28 cellular contexts compared by ENCODE assay signal in the genomic region with DNA sequence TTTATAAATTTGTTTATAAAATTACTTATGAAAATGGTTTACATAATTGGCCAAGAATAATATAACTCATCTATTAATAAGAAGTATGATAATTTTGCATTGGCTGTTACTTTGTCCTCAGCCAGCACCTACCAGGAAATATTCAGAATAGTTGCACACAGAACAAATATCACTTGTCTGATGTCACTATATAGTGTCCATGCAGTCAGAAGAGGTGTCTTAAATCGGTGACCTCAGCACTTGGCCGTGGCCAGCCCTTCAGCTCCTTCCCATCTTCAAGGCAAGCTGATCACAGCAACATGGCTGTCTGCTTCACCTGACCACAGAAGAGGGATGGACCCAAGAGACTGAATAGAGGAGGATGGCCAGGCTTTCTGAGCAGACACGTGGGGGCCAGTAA. TPM values are rescaled to one million over a fixed set of nuclear protein-coding genes. Genes with fewer than 3 reads are reported as not detected.
"Had no signal": no experiment of that assay in that cellular context is flagged by ENCODE, and none has a peak within 500 bp of the region (broad histone marks: within the 10 kb centered on the region; RNA-seq: fewer than 3 reads in every experiment).

No MANE protein-coding gene starts in this region.

- H3K9me3 Mint-ChIP-seq: mesothelial cell of epicardium; natural killer cell treated with Interleukin-12 subunit alpha and Interleukin-12 subunit beta and Interleukin-15 and Interleukin-18, amount 100 ng/mL, for 72 hours; stimulated activated naive B cell treated with anti-CD40 and anti-IgM and Interleukin-4, amounts not matched to agents 10 μg/mL and 1 μg/mL and 100 μg/mL, for 72 hours; type B pancreatic cell had no signal

- H3K4me3 Mint-ChIP-seq: mesothelial cell of epicardium; naive thymus-derived CD4-positive, alpha-beta T cell; natural killer cell treated with Interleukin-12 subunit alpha and Interleukin-12 subunit beta and Interleukin-15 and Interleukin-18, amount 100 ng/mL, for 72 hours; stimulated activated naive B cell treated with anti-CD40 and anti-IgM and Interleukin-4, amounts not matched to agents 10 μg/mL and 1 μg/mL and 100 μg/mL, for 72 hours; type B pancreatic cell had no signal

- DNase-seq: hippocampal formation; kidney glomerular epithelial cell; left colon; left lung; lower lobe of right lung; mammary epithelial cell; mesendoderm; naive thymus-derived CD4-positive, alpha-beta T cell; occipital lobe; right lobe of liver; stimulated activated CD4-positive, alpha-beta T cell treated with anti-CD3 and anti-CD28 coated beads, Interleukin-12 subunit alpha, Interleukin-12 subunit beta, amount 100 ng/mL, for 4 hours; stimulated activated CD4-positive, alpha-beta T cell treated with anti-CD3 and anti-CD28 coated beads, Interleukin-15, amount 100 ng/mL, for 24 hours; stimulated activated CD4-positive, alpha-beta T cell treated with anti-CD3 and anti-CD28 coated beads, Interleukin-2, amount 100 ng/mL, for 24 hours; stimulated activated CD4-positive, alpha-beta T cell treated with anti-CD3 and anti-CD28 coated beads, Interleukin-4, amount 100 ng/mL, for 1 hour; stimulated activated naive B cell treated with anti-CD40 and anti-IgM and Interleukin-4, amounts not matched to agents 10 μg/mL and 1 μg/mL and 100 μg/mL, for 72 hours; stimulated activated naive CD8-positive, alpha-beta T cell treated with anti-CD3 and anti-CD28 coated beads, Interleukin-15, Interleukin-2, amounts not matched to agents 100 U/mL and 50 U/mL, for 24 hours; stomach; testis; tibial artery; uterus had no signal

- H3K9me3 ChIP-seq: left lung, lower lobe of right lung, neutrophil, right atrium auricular region, right lobe of liver, stomach, testis, tibial artery, uterus had no signal

- H3K4me3 ChIP-seq: left lung, lower lobe of right lung, right atrium auricular region, right lobe of liver, skin epidermis, stomach, testis, tibial artery, uterus had no signal

- H3K36me3 ChIP-seq: left lung, lower lobe of right lung, neutrophil, right atrium auricular region, right lobe of liver, stomach, tibial artery, uterus had no signal

- H3K27ac Mint-ChIP-seq: mesothelial cell of epicardium; naive thymus-derived CD4-positive, alpha-beta T cell; natural killer cell treated with Interleukin-12 subunit alpha and Interleukin-12 subunit beta and Interleukin-15 and Interleukin-18, amount 100 ng/mL, for 72 hours; progenitor cell of endocrine pancreas; stimulated activated naive B cell treated with anti-CD40 and anti-IgM and Interleukin-4, amounts not matched to agents 10 μg/mL and 1 μg/mL and 100 μg/mL, for 72 hours; type B pancreatic cell had no signal

- H3K27ac ChIP-seq: left lung, lower lobe of right lung, neutrophil, parathyroid adenoma, right atrium auricular region, right lobe of liver, skin epidermis, stomach, testis, tibial artery, uterus had no signal

- H3K36me3 Mint-ChIP-seq: naive thymus-derived CD4-positive, alpha-beta T cell; natural killer cell treated with Interleukin-12 subunit alpha and Interleukin-12 subunit beta and Interleukin-15 and Interleukin-18, amount 100 ng/mL, for 72 hours; stimulated activated naive B cell treated with anti-CD40 and anti-IgM and Interleukin-4, amounts not matched to agents 10 μg/mL and 1 μg/mL and 100 μg/mL, for 72 hours; type B pancreatic cell had no signal

- H3K27me3 ChIP-seq: left lung, neutrophil, right atrium auricular region, right lobe of liver, stomach, testis, tibial artery, uterus had no signal

- H3K4me1 ChIP-seq: left lung, lower lobe of right lung, parathyroid adenoma, right atrium auricular region, right lobe of liver, testis, uterus had no signal

- H3K27me3 Mint-ChIP-seq: progenitor cell of endocrine pancreas; stimulated activated naive B cell treated with anti-CD40 and anti-IgM and Interleukin-4, amounts not matched to agents 10 μg/mL and 1 μg/mL and 100 μg/mL, for 72 hours; type B pancreatic cell had no signal

- H3K4me1 Mint-ChIP-seq: stimulated activated naive B cell treated with anti-CD40 and anti-IgM and Interleukin-4, amounts not matched to agents 10 μg/mL and 1 μg/mL and 100 μg/mL, for 72 hours had no signal

RNA-seq across cellular contexts. Expression of a gene that starts 22.3 kb away (rescaled TPM):
- total RNA-seq: mammary epithelial cell; naive thymus-derived CD4-positive, alpha-beta T cell; natural killer cell treated with Interleukin-12 subunit alpha and Interleukin-12 subunit beta and Interleukin-15 and Interleukin-18, amount 100 ng/mL, for 72 hours had no signal
